Comparison of ENCODE assay signal across 15 cellular contexts in the genomic region with DNA sequence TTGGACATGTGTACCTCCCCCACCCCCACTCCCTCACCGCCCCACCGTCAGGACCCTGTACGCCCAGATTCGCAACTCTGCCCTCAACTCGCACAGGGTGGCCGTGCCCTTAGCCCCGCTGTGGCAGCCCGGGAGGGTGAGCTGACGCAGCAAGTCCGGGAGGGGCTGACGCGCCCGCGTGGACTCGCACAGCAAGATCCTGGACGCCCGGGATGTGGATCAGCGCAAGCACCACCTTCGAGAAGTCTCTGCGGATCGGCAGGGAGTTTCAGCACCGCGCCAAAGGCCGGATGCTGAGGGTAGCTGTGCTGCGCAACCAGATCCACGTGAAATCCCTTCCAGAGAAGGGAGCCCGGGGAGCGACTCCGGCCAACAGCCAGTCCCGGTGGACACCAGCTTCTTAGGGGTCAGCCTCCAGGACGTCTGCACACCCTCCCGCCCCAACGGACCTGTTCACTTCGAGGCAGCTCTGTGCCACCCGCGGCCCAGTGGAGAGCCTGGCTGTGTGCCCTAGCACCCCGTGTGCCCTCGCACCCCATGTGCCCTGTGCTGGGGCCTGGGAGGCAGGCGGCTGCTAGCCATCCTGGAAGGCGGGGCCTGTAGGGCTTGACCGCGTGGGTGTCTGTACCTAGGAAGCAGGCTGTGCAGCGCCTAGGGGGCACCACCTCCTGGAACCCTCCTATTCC. TPM values are rescaled to one million over a fixed set of nuclear protein-coding genes. Genes with fewer than 3 reads are reported as not detected.
DNase-seq lines count a peak whose midpoint lies in the region; ATAC-seq and FAIRE-seq lines count a peak whose summit lies in the region.
"Had no signal": no experiment of that assay in that cellular context is flagged by ENCODE, and none has a peak within 500 bp of the region (broad histone marks: within the 10 kb centered on the region; RNA-seq: fewer than 3 reads in every experiment).

No MANE protein-coding gene starts in this region.

- H3K27ac ChIP-seq in aorta (ENCODE audit: low read depth in 1 of 2, low read length in 2 of 2) (no peak overlapping the region), small intestine (ENCODE audit: low read depth in 1 of 2, low read length in 1 of 2) (no peak overlapping the region)
- H3K27ac ChIP-seq: right lobe of liver had no signal

- WGBS in aorta, 2 donors = 11 to 18% methylated on average over 41 to 43 of the region's 43 CpGs
- WGBS in small intestine, 3 donors = 25 to 47% (median 42%) methylated on average over 38 to 43 of the region's 43 CpGs

- H3K9me3 Mint-ChIP-seq in activated T-helper 17 cell treated with anti-CD3 and anti-CD28 coated beads, Interleukin-2, amount 50 U/mL, for 72 hours = no peaks in the 10 kb centered on the region

- H3K4me3 Mint-ChIP-seq in activated T-helper 17 cell treated with anti-CD3 and anti-CD28 coated beads, Interleukin-2, amount 50 U/mL, for 72 hours = no peak overlapping the region

- H3K9me3 ChIP-seq in aorta (ENCODE audit: control insufficient read depth, low read length) (no peaks in the 10 kb centered on the region), small intestine (ENCODE audit: control insufficient read depth, low read depth) (no peaks in the 10 kb centered on the region)
- H3K9me3 ChIP-seq: BE2C, right lobe of liver had no signal

- no peak overlapping the region for H3K27ac Mint-ChIP-seq in activated T-helper 17 cell treated with anti-CD3 and anti-CD28 coated beads, Interleukin-2, amount 50 U/mL, for 72 hours

- DNase-seq in Right ventricle myocardium inferior (ENCODE audit: missing footprints) = no peak
- DNase-seq in left ventricle myocardium superior = no peak
- DNase-seq in kidney tubule cell (ENCODE audit: low spot score) = peak; percentile 2
- no peak for DNase-seq in aorta
- DNase-seq in small intestine = no peak
- no peak for DNase-seq in NCI-H2171 treated with DMSO at 0.1 percent for 48 hours (lab: John Stamatoyannopoulos, UW)
- DNase-seq: BE2C, GDM1, NCI-H524, right lobe of liver had no signal

- no peaks in the 10 kb centered on the region for H3K36me3 Mint-ChIP-seq in activated T-helper 17 cell treated with anti-CD3 and anti-CD28 coated beads, Interleukin-2, amount 50 U/mL, for 72 hours (ENCODE audit: low read depth)

- H3K4me1 ChIP-seq in aorta (ENCODE audit: control insufficient read depth in 1 of 2, insufficient read depth in 2 of 2, low read length in 2 of 2) (no peaks in the 10 kb centered on the region), small intestine (ENCODE audit: control insufficient read depth in 2 of 2, insufficient read depth in 1 of 2, low read depth in 1 of 2, low read length in 1 of 2) (no peaks in the 10 kb centered on the region)
- H3K4me1 ChIP-seq: BE2C, right lobe of liver had no signal

- intact Hi-C loops in Right ventricle myocardium inferior (cut with DNase I) = no loop called here
- intact Hi-C loops in left ventricle myocardium superior (cut with micrococcal nuclease) = no loop called here
- intact Hi-C loops in aorta (cut with DNase I) = no loop called here

- H3K27me3 ChIP-seq in aorta (ENCODE audit: control insufficient read depth in 1 of 2, insufficient read depth in 2 of 2, low read length in 1 of 2) (no peaks in the 10 kb centered on the region), small intestine (ENCODE audit: control insufficient read depth in 2 of 2, insufficient read depth in 2 of 2, low read length in 2 of 2) (peaks cover 0 to 5% of the 10 kb centered on the region in 2 donors)
- H3K27me3 ChIP-seq: BE2C, right lobe of liver had no signal

- H3K4me1 Mint-ChIP-seq in activated T-helper 17 cell treated with anti-CD3 and anti-CD28 coated beads, Interleukin-2, amount 50 U/mL, for 72 hours = peaks cover 5% of the 10 kb centered on the region

- ATAC-seq in Right ventricle myocardium inferior (peak; percentile 16), left ventricle myocardium superior (no peak), aorta (ENCODE audit: low FRiP score) (peak; percentile 48), GM19023 (IDR thresholded peaks at IDR 0.05; ENCODE audit: unreplicated experiment) (no peak)
- peak; percentile 38 for ATAC-seq in activated T-helper 17 cell treated with anti-CD3 and anti-CD28 coated beads, Interleukin-2, amount 50 U/mL, for 72 hours (replicated peaks)

- no peaks in the 10 kb centered on the region for H3K36me3 ChIP-seq in aorta (ENCODE audit: control insufficient read depth in 1 of 2, insufficient read depth in 2 of 2, low read length in 1 of 2)
- no peaks in the 10 kb centered on the region for H3K36me3 ChIP-seq in small intestine (ENCODE audit: control insufficient read depth in 2 of 2, insufficient read depth in 2 of 2, low read length in 2 of 2)
- H3K36me3 ChIP-seq: BE2C, right lobe of liver had no signal

- H3K4me3 ChIP-seq in aorta (ENCODE audit: low read length in 2 of 2) = no peak overlapping the region
- H3K4me3 ChIP-seq in small intestine (ENCODE audit: low read depth in 1 of 2, low read length in 2 of 2) = no peak overlapping the region
- H3K4me3 ChIP-seq: right lobe of liver had no signal

- peaks cover 17% of the 10 kb centered on the region for H3K27me3 Mint-ChIP-seq in activated T-helper 17 cell treated with anti-CD3 and anti-CD28 coated beads, Interleukin-2, amount 50 U/mL, for 72 hours

- no peak for FAIRE-seq in small intestine (lab: Jason Lieb, UNC)
- FAIRE-seq: bronchial epithelial cell had no signal

RNA-seq across cellular contexts. Expression of a gene that starts 6.7 kb away (rescaled TPM):
- total RNA-seq in Right ventricle myocardium inferior = not detected
- not detected for total RNA-seq in left ventricle myocardium superior
- not detected for total RNA-seq in activated T-helper 17 cell treated with anti-CD3 and anti-CD28 coated beads, Interleukin-2, amount 50 U/mL, for 72 hours
- not detected for total RNA-seq in aorta
- polyA plus RNA-seq in aorta = not detected
- polyA plus RNA-seq in small intestine = not detected
- total RNA-seq: bronchial epithelial cell, right lobe of liver, RPMI7951, urinary bladder had no signal
- polyA plus RNA-seq: urinary bladder had no signal

RNA-seq across cellular contexts. Expression of a gene that starts 57.9 kb away (rescaled TPM):
- total RNA-seq in Right ventricle myocardium inferior (13.4 TPM), left ventricle myocardium superior (14.4 TPM), aorta (10 to 100 TPM; 16.3 to 20.6 TPM)
- 10 to 100 TPM; 20.4 to 25.6 TPM for total RNA-seq in activated T-helper 17 cell treated with anti-CD3 and anti-CD28 coated beads, Interleukin-2, amount 50 U/mL, for 72 hours
- polyA plus RNA-seq in aorta (1 to 10 TPM; 7.1 to 7.9 TPM), small intestine (1 to 10 TPM; 1.4 to 4.8 (median 3.1) TPM)

Comparison
In these comparisons a context has a peak if more than half of its experiments do, and no peak if none do; other contexts are left out.
1. ATAC-seq: peak in Right ventricle myocardium inferior (single experiment), activated T-helper 17 cell treated with anti-CD3 and anti-CD28 coated beads, Interleukin-2, amount 50 U/mL, for 72 hours (single experiment) and aorta (single experiment); none in left ventricle myocardium superior (single experiment) and GM19023 (single experiment).